In the genomic region with DNA sequence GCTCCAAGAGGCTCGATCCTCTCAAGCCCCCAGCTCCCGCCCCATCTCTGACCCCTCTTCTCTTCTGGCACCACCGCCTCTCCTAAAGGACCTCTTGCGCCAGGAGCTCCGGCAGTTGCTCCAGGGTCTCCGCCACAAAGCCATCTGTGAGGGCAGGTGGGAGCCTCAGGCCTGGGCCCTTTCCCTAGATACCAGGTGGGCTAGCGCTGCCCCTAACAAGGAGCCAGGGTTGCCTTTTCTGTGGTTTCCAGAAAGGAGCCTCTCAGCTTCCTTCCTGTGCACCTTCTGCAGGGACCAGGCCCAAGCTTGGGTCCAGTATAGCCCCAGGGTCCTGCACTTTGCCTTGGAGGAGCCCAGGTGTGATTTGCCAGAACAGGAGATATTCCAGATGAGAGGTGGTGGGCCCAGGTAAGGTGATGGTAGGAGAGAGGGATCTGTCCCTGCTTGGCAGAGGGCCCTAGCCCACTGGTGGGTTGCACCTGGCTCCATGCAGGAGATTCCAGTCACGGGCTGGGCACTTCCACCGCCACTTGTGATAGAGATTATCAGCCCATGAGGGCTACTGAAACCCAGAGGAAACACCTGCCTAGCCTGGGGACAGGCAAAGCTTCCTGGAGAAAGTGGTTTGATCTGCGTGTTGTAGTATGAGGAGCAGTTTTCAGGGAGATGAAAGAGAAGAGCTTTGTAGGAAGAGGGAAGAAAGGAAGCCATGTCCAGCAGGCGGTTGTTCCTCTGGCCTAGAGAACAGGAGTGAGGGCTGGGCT, we compare ENCODE assay signal across 8 cellular contexts. TPM values are rescaled to one million over a fixed set of nuclear protein-coding genes. Genes with fewer than 3 reads are reported as not detected.
DNase-seq lines count a peak whose midpoint lies in the region; ATAC-seq, FAIRE-seq and TF ChIP-seq lines count a peak whose summit lies in the region.

No MANE protein-coding gene starts in this region.

- DNase-seq in DND-41 (no peak), endothelial cell of umbilical vein (ENCODE audit: low read depth, low spot score) (no peak), 8988T (no peak), SIG-M5 treated with dmso at 0.1 percent for 504 hours (lab: John Stamatoyannopoulos, UW; ENCODE audit: unreplicated experiment) (no peak), HTR-8/SVneo (ENCODE audit: insufficient read length, low spot score) (no peak), SK-N-DZ (ENCODE audit: low spot score) (no peak)

- peaks cover 7% of the 10 kb centered on the region; the same call in 1 of the 2 replicates for H4K20me1 ChIP-seq in DND-41 (ENCODE audit: insufficient read depth, low read length)
- no peaks in the 10 kb centered on the region for H4K20me1 ChIP-seq in OCI-LY1 (ENCODE audit: insufficient read depth, low read length)
- H4K20me1 ChIP-seq in endothelial cell of umbilical vein (replicated peaks; ENCODE audit: control insufficient read depth, extremely low read depth, insufficient read depth, low read length): no peaks in the 10 kb centered on the region

- H3F3A ChIP-seq in OCI-LY1 (ENCODE audit: insufficient read depth, low read length): no peaks in the 10 kb centered on the region

- peaks cover 20% of the 10 kb centered on the region for H3K4me1 ChIP-seq in DND-41 (ENCODE audit: insufficient read depth, low read length)
- H3K4me1 ChIP-seq in OCI-LY1 (ENCODE audit: insufficient read depth, low read length, severe bottlenecking): peaks cover 14% of the 10 kb centered on the region
- H3K4me1 ChIP-seq in endothelial cell of umbilical vein (ENCODE audit: control insufficient read depth, extremely low read depth, insufficient read depth, low read length): peaks cover 7% of the 10 kb centered on the region
- H3K4me1 ChIP-seq in parathyroid adenoma: peaks cover 2% of the 10 kb centered on the region

- H3K9me3 ChIP-seq in DND-41 (ENCODE audit: insufficient read depth, low read length, severe bottlenecking) (no peaks in the 10 kb centered on the region), OCI-LY1 (ENCODE audit: low read length) (no peaks in the 10 kb centered on the region), endothelial cell of umbilical vein (replicated peaks; ENCODE audit: control insufficient read depth, insufficient read depth, low read length) (no peaks in the 10 kb centered on the region), parathyroid adenoma (ENCODE audit: control insufficient read depth, low read length) (no peaks in the 10 kb centered on the region)

- H3K27me3 ChIP-seq in DND-41 (ENCODE audit: insufficient read depth, low read length, poor library complexity) (peaks cover 9% of the 10 kb centered on the region), OCI-LY1 (ENCODE audit: insufficient read depth, low read length) (no peaks in the 10 kb centered on the region; the same call in 1 of the 2 replicates), endothelial cell of umbilical vein (ENCODE audit: control insufficient read depth in 2 of 2, insufficient read depth in 2 of 2, low read length in 2 of 2) (no peaks in the 10 kb centered on the region), parathyroid adenoma (ENCODE audit: control insufficient read depth, insufficient read depth, low read length) (no peaks in the 10 kb centered on the region)

- no TSS peak for BruUV-seq in endothelial cell of umbilical vein (replicated peaks; lab: Mats Ljungman, UMichigan)

- H3K9ac ChIP-seq in DND-41 (ENCODE audit: low read depth, low read length) (peak overlapping the region; percentile 58; the same call in 1 of the 2 replicates), OCI-LY1 (ENCODE audit: low read length) (peak overlapping the region; percentile 52; the same call in 1 of the 2 replicates), endothelial cell of umbilical vein (replicated peaks; ENCODE audit: extremely low read depth, insufficient read depth, low read length) (no peak overlapping the region), parathyroid adenoma (peak overlapping the region; percentile 19)

- intact Hi-C loops in endothelial cell of umbilical vein (cut with micrococcal nuclease): loop anchor here (5.0 kb wide), 2 partner anchors 40 to 230 kb away; a partner anchor contains a TSS

- CTCF ChIA-PET in endothelial cell of umbilical vein (lab: Charles Lee): interaction anchor here (0.7 to 3.3 kb wide), 7 partner anchors 10 to 229 kb away, joined by 3 to 14 read pairs (median 5); no protein-coding TSS in a partner anchor

- dilution Hi-C loops in endothelial cell of umbilical vein (cut with MboI; ENCODE audit: extremely low pct_ligation_motif_present, low sequenced_read_pairs): no loop called here

- no peak for FAIRE-seq in endothelial cell of umbilical vein (lab: Jason Lieb, UNC)
- FAIRE-seq in HTR-8/SVneo (lab: Jason Lieb, UNC): no peak

- ATAC-seq in DND-41 (ENCODE audit: insufficient read depth, low read depth): no peak

- no peak for TF ChIP-seq CTCF in DND-41 (IDR thresholded peaks at IDR 0.05; ENCODE audit: borderline replicate concordance, extremely low read depth, low read length, poor library complexity, severe bottlenecking)
- TF ChIP-seq CTCF in OCI-LY1 (IDR thresholded peaks at IDR 0.05; ENCODE audit: low read length): no peak
- TF ChIP-seq CTCF in endothelial cell of umbilical vein (IDR thresholded peaks at IDR 0.05; ENCODE audit: extremely low read depth in 1 of 2, insufficient read depth in 1 of 2, low read depth in 1 of 2, low read length in 2 of 2): no peak
- no peak for TF ChIP-seq CTCF in parathyroid adenoma (IDR thresholded peaks at IDR 0.05)

- no peak for TF ChIP-seq POLR2A in endothelial cell of umbilical vein (IDR thresholded peaks at IDR 0.05; ENCODE audit: low read depth, low read length)

- H3K9me1 ChIP-seq in endothelial cell of umbilical vein (replicated peaks; ENCODE audit: control insufficient read depth, extremely low read depth, insufficient read depth, low read length): no peaks in the 10 kb centered on the region

- POLR2A ChIA-PET in endothelial cell of umbilical vein (lab: Charles Lee): no interaction called here

- no peak overlapping the region for H3K27ac ChIP-seq in DND-41 (ENCODE audit: low read length)
- H3K27ac ChIP-seq in OCI-LY1 (ENCODE audit: low read depth, low read length, poor library complexity, severe bottlenecking): no peak overlapping the region
- H3K27ac ChIP-seq in endothelial cell of umbilical vein (ENCODE audit: insufficient read depth, low read depth, low read length): no peak overlapping the region
- H3K27ac ChIP-seq in parathyroid adenoma: peak overlapping the region; percentile 86

- H3K4me3 ChIP-seq in DND-41 (ENCODE audit: low read depth in 1 of 2, low read length in 2 of 2) (peak overlapping the region; percentile 52 to 69; a peak in 3 of 4 replicates), OCI-LY1 (ENCODE audit: low read depth, low read length, poor library complexity, severe bottlenecking) (peak overlapping the region; percentile 59), endothelial cell of umbilical vein (replicated peaks in 1 of 3; ENCODE audit: insufficient read depth in 1 of 3, low read depth in 1 of 3, low read length in 3 of 3) (peak overlapping the region in 1 of 3 experiments; percentile 55), parathyroid adenoma (ENCODE audit: low read depth, low read length) (peak overlapping the region; percentile 70)

- H3K79me2 ChIP-seq in DND-41 (ENCODE audit: insufficient read depth, low read length) (no peaks in the 10 kb centered on the region), OCI-LY1 (ENCODE audit: insufficient read depth, low read length) (no peaks in the 10 kb centered on the region), endothelial cell of umbilical vein (ENCODE audit: control insufficient read depth, insufficient read depth, low read length) (no peaks in the 10 kb centered on the region), parathyroid adenoma (no peaks in the 10 kb centered on the region)

- no peaks in the 10 kb centered on the region for H3K9me2 ChIP-seq in OCI-LY1 (ENCODE audit: low read depth, low read length)

- H2AFZ ChIP-seq in DND-41 (ENCODE audit: low read depth, low read length) (peak overlapping the region; percentile 94), OCI-LY1 (ENCODE audit: low read length) (no peak overlapping the region), endothelial cell of umbilical vein (ENCODE audit: low read depth, low read length) (peak overlapping the region; percentile 58), parathyroid adenoma (peak overlapping the region; percentile 85)

- H3K4me2 ChIP-seq in DND-41 (ENCODE audit: insufficient read depth, low read length) (peak overlapping the region; percentile 91), OCI-LY1 (ENCODE audit: low read length) (peak overlapping the region; percentile 71), endothelial cell of umbilical vein (ENCODE audit: insufficient read depth, low read length) (no peak overlapping the region), parathyroid adenoma (ENCODE audit: low read length) (peak overlapping the region; percentile 87)

- H3K36me3 ChIP-seq in DND-41 (ENCODE audit: insufficient read depth, low read length) (no peaks in the 10 kb centered on the region), OCI-LY1 (ENCODE audit: insufficient read depth, low read length) (no peaks in the 10 kb centered on the region), endothelial cell of umbilical vein (ENCODE audit: control insufficient read depth in 2 of 2, extremely low read depth in 1 of 2, insufficient read depth in 2 of 2, low read length in 2 of 2) (no peaks in the 10 kb centered on the region), parathyroid adenoma (ENCODE audit: control insufficient read depth, insufficient read depth, low read length) (no peaks in the 10 kb centered on the region)

RNA-seq across cellular contexts. Expression of a gene that starts 1.0 kb away (rescaled TPM):
- 2.2 and 2.8 TPM in 2 replicates for total RNA-seq in endothelial cell of umbilical vein
- 3.1 and 3.4 TPM in 2 replicates for polyA plus RNA-seq in endothelial cell of umbilical vein
- polyA plus RNA-seq in endothelial cell of umbilical vein (2011; cell fraction: cytosol; rRNA removed): 1.3 and 2.4 TPM in 2 replicates
- 4.5 and 6.8 TPM in 2 replicates for polyA plus RNA-seq in endothelial cell of umbilical vein (2011; cell fraction: nucleus; rRNA removed)
- 2.6 and 2.8 TPM in 2 replicates for polyA plus RNA-seq in endothelial cell of umbilical vein (2012)
- polyA minus RNA-seq in endothelial cell of umbilical vein: 0.45 and 0.46 TPM in 2 replicates
- polyA minus RNA-seq in endothelial cell of umbilical vein (2011; cell fraction: cytosol; rRNA and poly(A)+ RNA removed): not detected
- polyA minus RNA-seq in endothelial cell of umbilical vein (2011; cell fraction: nucleus; rRNA and poly(A)+ RNA removed): 0.63 and 1.7 TPM in 2 replicates
- 5.1 and 7.1 TPM in 2 replicates for polyA plus RNA-seq in SK-N-DZ (2014; cell fraction: cytosol; rRNA removed)
- 11.6 and 14.3 TPM in 2 replicates for polyA plus RNA-seq in SK-N-DZ (2014; cell fraction: nucleus; rRNA removed)

RNA-seq across cellular contexts. Expression of a gene that starts 13.4 kb away (rescaled TPM):
- 77.7 and 80.0 TPM in 2 replicates for total RNA-seq in endothelial cell of umbilical vein
- 103 and 145 TPM in 2 replicates for polyA plus RNA-seq in endothelial cell of umbilical vein
- 50.3 and 64.8 TPM in 2 replicates for polyA plus RNA-seq in endothelial cell of umbilical vein (2011; cell fraction: cytosol; rRNA removed)
- polyA plus RNA-seq in endothelial cell of umbilical vein (2011; cell fraction: nucleus; rRNA removed): 26.6 and 28.8 TPM in 2 replicates
- polyA plus RNA-seq in endothelial cell of umbilical vein (2012): 56.9 and 64.4 TPM in 2 replicates
- polyA minus RNA-seq in endothelial cell of umbilical vein: 55.0 and 72.4 TPM in 2 replicates
- 29.3 TPM for polyA minus RNA-seq in endothelial cell of umbilical vein (2011; cell fraction: cytosol; rRNA and poly(A)+ RNA removed)
- polyA minus RNA-seq in endothelial cell of umbilical vein (2011; cell fraction: nucleus; rRNA and poly(A)+ RNA removed): 14.2 and 20.9 TPM in 2 replicates
- 87.4 and 102 TPM in 2 replicates for polyA plus RNA-seq in SK-N-DZ (2014; cell fraction: cytosol; rRNA removed)
- 61.8 and 91.4 TPM in 2 replicates for polyA plus RNA-seq in SK-N-DZ (2014; cell fraction: nucleus; rRNA removed)

RNA-seq across cellular contexts. Expression of a gene that starts 17.7 kb away (rescaled TPM):
- total RNA-seq in endothelial cell of umbilical vein: 105 and 110 TPM in 2 replicates
- polyA plus RNA-seq in endothelial cell of umbilical vein: 325 and 372 TPM in 2 replicates
- polyA plus RNA-seq in endothelial cell of umbilical vein (2011; cell fraction: cytosol; rRNA removed): 176 and 182 TPM in 2 replicates
- polyA plus RNA-seq in endothelial cell of umbilical vein (2011; cell fraction: nucleus; rRNA removed): 135 and 137 TPM in 2 replicates
- 71.5 and 78.9 TPM in 2 replicates for polyA plus RNA-seq in endothelial cell of umbilical vein (2012)
- 110 and 148 TPM in 2 replicates for polyA minus RNA-seq in endothelial cell of umbilical vein
- 104 TPM for polyA minus RNA-seq in endothelial cell of umbilical vein (2011; cell fraction: cytosol; rRNA and poly(A)+ RNA removed)
- 28.4 and 32.8 TPM in 2 replicates for polyA minus RNA-seq in endothelial cell of umbilical vein (2011; cell fraction: nucleus; rRNA and poly(A)+ RNA removed)
- polyA plus RNA-seq in SK-N-DZ (2014; cell fraction: cytosol; rRNA removed): 240 and 241 TPM in 2 replicates
- polyA plus RNA-seq in SK-N-DZ (2014; cell fraction: nucleus; rRNA removed): 211 and 230 TPM in 2 replicates

RNA-seq across cellular contexts. Expression of a gene that starts 22.6 kb away (rescaled TPM):
- total RNA-seq in endothelial cell of umbilical vein: 26.6 and 28.1 TPM in 2 replicates
- polyA plus RNA-seq in endothelial cell of umbilical vein: 59.1 and 59.6 TPM in 2 replicates
- polyA plus RNA-seq in endothelial cell of umbilical vein (2011; cell fraction: cytosol; rRNA removed): 34.0 and 36.6 TPM in 2 replicates
- polyA plus RNA-seq in endothelial cell of umbilical vein (2011; cell fraction: nucleus; rRNA removed): 110 and 115 TPM in 2 replicates
- polyA plus RNA-seq in endothelial cell of umbilical vein (2012): 19.2 and 24.4 TPM in 2 replicates
- 36.3 and 47.4 TPM in 2 replicates for polyA minus RNA-seq in endothelial cell of umbilical vein
- 31.5 TPM for polyA minus RNA-seq in endothelial cell of umbilical vein (2011; cell fraction: cytosol; rRNA and poly(A)+ RNA removed)
- polyA minus RNA-seq in endothelial cell of umbilical vein (2011; cell fraction: nucleus; rRNA and poly(A)+ RNA removed): 28.1 and 35.4 TPM in 2 replicates
- 44.2 and 50.7 TPM in 2 replicates for polyA plus RNA-seq in SK-N-DZ (2014; cell fraction: cytosol; rRNA removed)
- 90.6 and 137 TPM in 2 replicates for polyA plus RNA-seq in SK-N-DZ (2014; cell fraction: nucleus; rRNA removed)

RNA-seq across cellular contexts. Expression of a gene that starts 38.8 kb away (rescaled TPM):
- total RNA-seq in endothelial cell of umbilical vein: 1.3 and 1.5 TPM in 2 replicates
- polyA plus RNA-seq in endothelial cell of umbilical vein: 0.80 and 0.81 TPM in 2 replicates
- polyA plus RNA-seq in endothelial cell of umbilical vein (2011; cell fraction: cytosol; rRNA removed): 0.32 and 0.72 TPM in 2 replicates
- 0.97 and 1.1 TPM in 2 replicates for polyA plus RNA-seq in endothelial cell of umbilical vein (2011; cell fraction: nucleus; rRNA removed)
- polyA plus RNA-seq in endothelial cell of umbilical vein (2012): 0.62 and 0.70 TPM in 2 replicates
- polyA minus RNA-seq in endothelial cell of umbilical vein: 1.5 and 2.2 TPM in 2 replicates
- polyA minus RNA-seq in endothelial cell of umbilical vein (2011; cell fraction: cytosol; rRNA and poly(A)+ RNA removed): 49.0 TPM
- 0.58 and 1.3 TPM in 2 replicates for polyA minus RNA-seq in endothelial cell of umbilical vein (2011; cell fraction: nucleus; rRNA and poly(A)+ RNA removed)
- polyA plus RNA-seq in SK-N-DZ (2014; cell fraction: cytosol; rRNA removed): 1.4 and 2.4 TPM in 2 replicates
- 4.3 and 5.4 TPM in 2 replicates for polyA plus RNA-seq in SK-N-DZ (2014; cell fraction: nucleus; rRNA removed)
